Comparison of ENCODE assay signal across 8 cellular contexts in genomic region chr6:32971581-32972352, GRCh38. TPM values are rescaled to one million over a fixed set of nuclear protein-coding genes. Genes with fewer than 3 reads are reported as not detected.
A peak's percentile ranks its signal among the peaks of the same experiment; 100 is the strongest.
DNase-seq lines count a peak whose midpoint lies in the region; FAIRE-seq and TF ChIP-seq lines count a peak whose summit lies in the region.

No MANE protein-coding gene starts in this region.

- no peak overlapping the region for H4K8ac ChIP-seq in neuronal stem cell (ENCODE audit: low read depth, low read length)

- H2BK15ac ChIP-seq in neuronal stem cell (ENCODE audit: low read length): no peak overlapping the region

- FAIRE-seq in frontal cortex (lab: Jason Lieb, UNC): peak; percentile 30

- H3K4me1 ChIP-seq in neuronal stem cell (ENCODE audit: control insufficient read depth in 2 of 2, insufficient read depth in 1 of 2, low read depth in 1 of 2, low read length in 2 of 2): peaks cover 5 to 7% of the 10 kb centered on the region in 2 donors
- peaks cover 17 to 64% (median 55%) of the 10 kb centered on the region in 5 donors for H3K4me1 ChIP-seq in subcutaneous abdominal adipose tissue (ENCODE audit: control insufficient read depth in 5 of 5, insufficient read depth in 5 of 5, low read length in 5 of 5)

- H2BK120ac ChIP-seq in neuronal stem cell (ENCODE audit: low read depth, low read length): no peak overlapping the region

- H3K4me1 Mint-ChIP-seq in HFFc6 (ENCODE audit: low read depth): peaks cover 31% of the 10 kb centered on the region
- H3K4me1 Mint-ChIP-seq in activated naive CD4-positive, alpha-beta T cell treated with anti-CD3 and anti-CD28 coated beads, Interleukin-2, amount 10 ng/mL, durations not matched to agents 7 days and 5 days: peaks cover 25% of the 10 kb centered on the region

- TF ChIP-seq CTCF in GM06990 (IDR thresholded peaks at IDR 0.05; ENCODE audit: insufficient read depth, low read length, poor library complexity, severe bottlenecking): no peak
- no peak for TF ChIP-seq CTCF in HFFc6 (IDR thresholded peaks at IDR 0.05)

- H3K9me3 ChIP-seq in neuronal stem cell (replicated peaks in 1 of 2; ENCODE audit: control insufficient read depth in 2 of 2, insufficient read depth in 1 of 2, low read depth in 1 of 2, low read length in 2 of 2): no peaks in the 10 kb centered on the region
- no peaks in the 10 kb centered on the region for H3K9me3 ChIP-seq in subcutaneous abdominal adipose tissue (ENCODE audit: control insufficient read depth in 5 of 5, low read length in 5 of 5)

- peak overlapping the region; percentile 42 for H2BK5ac ChIP-seq in neuronal stem cell (ENCODE audit: low read length)

- H3K27ac ChIP-seq in neuronal stem cell (replicated peaks; ENCODE audit: low read length) (peak overlapping the region; percentile 100), subcutaneous abdominal adipose tissue (ENCODE audit: low read depth, low read length) (peak overlapping the region; percentile 100)

- H3K27me3 ChIP-seq in GM06990 (replicated peaks; ENCODE audit: control insufficient read depth, insufficient read depth, low read length): no peaks in the 10 kb centered on the region
- H3K27me3 ChIP-seq in neuronal stem cell (ENCODE audit: control insufficient read depth in 3 of 3, insufficient read depth in 3 of 3, low read depth in 1 of 3, low read length in 3 of 3): no peaks in the 10 kb centered on the region
- peaks cover 0 to 2% (median 0%) of the 10 kb centered on the region in 5 donors for H3K27me3 ChIP-seq in subcutaneous abdominal adipose tissue (ENCODE audit: control insufficient read depth in 5 of 5, insufficient read depth in 4 of 5, low read length in 5 of 5)

- H3K18ac ChIP-seq in neuronal stem cell (ENCODE audit: low read length): peak overlapping the region; percentile 94

- in situ Hi-C loops in SK-MEL-5 (cut with HindIII; ENCODE audit: low pct_unique_long_range_greater_than_20kb, low sequenced_read_pairs): no loop called here

- H2AK5ac ChIP-seq in neuronal stem cell (ENCODE audit: low read depth, low read length): peak overlapping the region; percentile 20

- peak overlapping the region; percentile 79 for H3K4me2 ChIP-seq in neuronal stem cell (ENCODE audit: insufficient read depth, low read length, poor library complexity, severe bottlenecking)

- no CpG with 5 or more reads among the region's 58 CpGs for WGBS in neuronal stem cell (ENCODE audit: extremely low coverage in 2 of 2, insufficient read length in 2 of 2, insufficient replicate concordance in 1 of 2), 2 donors

- DNase-seq in GM06990 (ENCODE audit: extremely low read depth, insufficient read length) (peak; percentile 100), HFFc6 (peak; percentile 100), NAMALWA (ENCODE audit: low spot score) (peak; percentile 100), SK-MEL-5 (ENCODE audit: low read depth, low spot score) (peak; percentile 100), frontal cortex (ENCODE audit: low spot score in 2 of 2) (peak; percentile 87 to 91), neuronal stem cell (ENCODE audit: low spot score) (peak; percentile 100)
- peak; percentile 99 for DNase-seq in activated naive CD4-positive, alpha-beta T cell treated with anti-CD3 and anti-CD28 coated beads, Interleukin-2, amount 10 ng/mL, durations not matched to agents 7 days and 5 days

- CTCF ChIA-PET in activated naive CD4-positive, alpha-beta T cell treated with anti-CD3 and anti-CD28 coated beads, Interleukin-2, amount 10 ng/mL, durations not matched to agents 7 days and 5 days (lab: Charles Lee): interaction anchor here (0.9 to 13.4 kb wide), 12 partner anchors 12 to 133 kb away, joined by 3 to 240 read pairs (median 7); partner anchors contain the start of genes HLA-DMA, HLA-DMB, PSMB9 and TAP1

- H3K4ac ChIP-seq in neuronal stem cell (ENCODE audit: low read length): no peak overlapping the region

- peaks cover 37% of the 10 kb centered on the region for H3K27me3 Mint-ChIP-seq in HFFc6 (ENCODE audit: insufficient read depth)
- H3K27me3 Mint-ChIP-seq in activated naive CD4-positive, alpha-beta T cell treated with anti-CD3 and anti-CD28 coated beads, Interleukin-2, amount 10 ng/mL, durations not matched to agents 7 days and 5 days: peaks cover 10% of the 10 kb centered on the region

- peak overlapping the region; percentile 98 for H3K23ac ChIP-seq in neuronal stem cell (ENCODE audit: low read depth, low read length, poor library complexity)

- H2BK12ac ChIP-seq in neuronal stem cell (ENCODE audit: low read length): no peak overlapping the region

- no peak overlapping the region for H3K14ac ChIP-seq in neuronal stem cell (ENCODE audit: low read length)

- peak overlapping the region; percentile 99 for H3K27ac Mint-ChIP-seq in HFFc6
- peak overlapping the region; percentile 97 for H3K27ac Mint-ChIP-seq in activated naive CD4-positive, alpha-beta T cell treated with anti-CD3 and anti-CD28 coated beads, Interleukin-2, amount 10 ng/mL, durations not matched to agents 7 days and 5 days

- H2AFZ ChIP-seq in neuronal stem cell (ENCODE audit: low read length): no peak overlapping the region

- peaks cover 55% of the 10 kb centered on the region for H3K36me3 Mint-ChIP-seq in HFFc6 (ENCODE audit: low read depth)
- peaks cover 67% of the 10 kb centered on the region for H3K36me3 Mint-ChIP-seq in activated naive CD4-positive, alpha-beta T cell treated with anti-CD3 and anti-CD28 coated beads, Interleukin-2, amount 10 ng/mL, durations not matched to agents 7 days and 5 days

- H3K9ac ChIP-seq in neuronal stem cell (ENCODE audit: low read depth, low read length, poor library complexity) (peak overlapping the region; percentile 18), subcutaneous abdominal adipose tissue (ENCODE audit: low read length in 5 of 5) (peak overlapping the region; percentile 98 to 100 (median 98))

- H3K9me3 Mint-ChIP-seq in HFFc6: peaks cover 13% of the 10 kb centered on the region
- H3K9me3 Mint-ChIP-seq in activated naive CD4-positive, alpha-beta T cell treated with anti-CD3 and anti-CD28 coated beads, Interleukin-2, amount 10 ng/mL, durations not matched to agents 7 days and 5 days: no peaks in the 10 kb centered on the region

- H3K4me3 Mint-ChIP-seq in HFFc6: peak overlapping the region; percentile 93
- H3K4me3 Mint-ChIP-seq in activated naive CD4-positive, alpha-beta T cell treated with anti-CD3 and anti-CD28 coated beads, Interleukin-2, amount 10 ng/mL, durations not matched to agents 7 days and 5 days: peak overlapping the region; percentile 85

- H4K91ac ChIP-seq in neuronal stem cell (ENCODE audit: low read depth, low read length, poor library complexity): no peak overlapping the region

- H3K36me3 ChIP-seq in GM06990 (ENCODE audit: control insufficient read depth, insufficient read depth, low read length) (peaks cover 35% of the 10 kb centered on the region), neuronal stem cell (replicated peaks in 1 of 2; ENCODE audit: control insufficient read depth in 2 of 2, insufficient read depth in 2 of 2, low read length in 2 of 2) (peaks cover 32 to 51% of the 10 kb centered on the region in 2 donors), subcutaneous abdominal adipose tissue (ENCODE audit: control insufficient read depth in 5 of 5, insufficient read depth in 5 of 5, low read length in 5 of 5) (peaks cover 9 to 38% (median 30%) of the 10 kb centered on the region in 5 donors)

- H3K79me1 ChIP-seq in neuronal stem cell (ENCODE audit: low read depth, low read length): peaks cover 3% of the 10 kb centered on the region

- H3K4me3 ChIP-seq in GM06990 (replicated peaks; ENCODE audit: low read depth, low read length) (peak overlapping the region; percentile 98), neuronal stem cell (ENCODE audit: low read length in 2 of 2) (peak overlapping the region; percentile 90 to 97), subcutaneous abdominal adipose tissue (ENCODE audit: low read depth in 1 of 5, low read length in 5 of 5) (peak overlapping the region; percentile 97 to 99 (median 99))

RNA-seq across cellular contexts. Expression of gene BRD2, which starts 3.4 kb away (rescaled TPM):
- total RNA-seq in HFFc6 (2021; fragmentation: NEBNext Ultra II Directional; extraction: Animal tissue kit (Norgen Biotek cat#: 25700)): 100 to 1,000 TPM; 147 to 163 (median 157) TPM
- 96.2 and 107 TPM in 2 replicates for total RNA-seq in SK-MEL-5 (2014; rRNA removed; shearing (Covaris generic))
- 137 and 185 TPM in 2 replicates for polyA plus RNA-seq in SK-MEL-5 (2015; cell fraction: cytosol; rRNA removed)
- polyA plus RNA-seq in SK-MEL-5 (2015; cell fraction: nucleus; rRNA removed): 311 and 340 TPM in 2 replicates
- total RNA-seq in frontal cortex: 55.8 TPM
- 180 TPM for polyA plus RNA-seq in neuronal stem cell (2013, experiment 1 of 2)
- polyA plus RNA-seq in neuronal stem cell (2013, experiment 2 of 2): 181 TPM

RNA-seq across cellular contexts. Expression of gene HLA-DMA, which starts 18.9 kb away (rescaled TPM):
- total RNA-seq in HFFc6 (2021; fragmentation: NEBNext Ultra II Directional; extraction: Animal tissue kit (Norgen Biotek cat#: 25700)): 1 to 10 TPM; 2.0 to 3.1 (median 2.2) TPM
- 34.0 and 35.3 TPM in 2 replicates for total RNA-seq in SK-MEL-5 (2014; rRNA removed; shearing (Covaris generic))
- 45.1 and 49.9 TPM in 2 replicates for polyA plus RNA-seq in SK-MEL-5 (2015; cell fraction: cytosol; rRNA removed)
- 12.0 and 29.2 TPM in 2 replicates for polyA plus RNA-seq in SK-MEL-5 (2015; cell fraction: nucleus; rRNA removed)
- 0.82 TPM for total RNA-seq in frontal cortex
- polyA plus RNA-seq in neuronal stem cell (2013, experiment 1 of 2): 18.7 TPM
- 18.3 TPM for polyA plus RNA-seq in neuronal stem cell (2013, experiment 2 of 2)

RNA-seq across cellular contexts. Expression of gene HLA-DMB, which starts 30.9 kb away (rescaled TPM):
- total RNA-seq in HFFc6 (2021; fragmentation: NEBNext Ultra II Directional; extraction: Animal tissue kit (Norgen Biotek cat#: 25700)): not detected
- total RNA-seq in SK-MEL-5 (2014; rRNA removed; shearing (Covaris generic)): 1.9 and 2.6 TPM in 2 replicates
- polyA plus RNA-seq in SK-MEL-5 (2015; cell fraction: cytosol; rRNA removed): 5.0 and 8.1 TPM in 2 replicates
- polyA plus RNA-seq in SK-MEL-5 (2015; cell fraction: nucleus; rRNA removed): 0.75 and 4.3 TPM in 2 replicates
- total RNA-seq in frontal cortex: 0.82 TPM
- polyA plus RNA-seq in neuronal stem cell (2013, experiment 1 of 2): 4.8 TPM
- polyA plus RNA-seq in neuronal stem cell (2013, experiment 2 of 2): 5.1 TPM

RNA-seq across cellular contexts. Expression of gene HLA-DOA, which starts 37.6 kb away (rescaled TPM):
- not detected for total RNA-seq in HFFc6 (2021; fragmentation: NEBNext Ultra II Directional; extraction: Animal tissue kit (Norgen Biotek cat#: 25700))
- 0.13 and 0.16 TPM in 2 replicates for total RNA-seq in SK-MEL-5 (2014; rRNA removed; shearing (Covaris generic))
- 0.83 and 0.98 TPM in 2 replicates for polyA plus RNA-seq in SK-MEL-5 (2015; cell fraction: cytosol; rRNA removed)
- 0.62 and 0.68 TPM in 2 replicates for polyA plus RNA-seq in SK-MEL-5 (2015; cell fraction: nucleus; rRNA removed)
- total RNA-seq in frontal cortex: 0.82 TPM
- 12.8 TPM for polyA plus RNA-seq in neuronal stem cell (2013, experiment 1 of 2)
- polyA plus RNA-seq in neuronal stem cell (2013, experiment 2 of 2): 13.6 TPM

Comparison
In these comparisons a context has a peak if more than half of its experiments do, and no peak if none do; other contexts are left out.
1. Peak in every context shown above with its lines: DNase-seq, H3K4me3 ChIP-seq and H3K27ac ChIP-seq.